In genomic region chr9:128821584-128822406, GRCh38 we compare ENCODE assay signal across 1 cellular context.
A peak's percentile ranks its signal among the peaks of the same experiment; 100 is the strongest.
TF ChIP-seq lines count a peak whose summit lies in the region.

No MANE protein-coding gene starts in this region.

TF ChIP-seq in HepG2, 621 proteins besides CTCF, POLR2A, EP300 and RAD21:
- TF ChIP-seq CHCHD3 (CRISPR knock-in tag; IDR thresholded peaks at IDR 0.05) (no peak), ZFP36 (IDR thresholded peaks at IDR 0.05; ENCODE audit: borderline replicate concordance, low read depth, low read length, partially characterized antibody) (peak; percentile 41)
